8 cellular contexts compared by ENCODE assay signal in the genomic region with DNA sequence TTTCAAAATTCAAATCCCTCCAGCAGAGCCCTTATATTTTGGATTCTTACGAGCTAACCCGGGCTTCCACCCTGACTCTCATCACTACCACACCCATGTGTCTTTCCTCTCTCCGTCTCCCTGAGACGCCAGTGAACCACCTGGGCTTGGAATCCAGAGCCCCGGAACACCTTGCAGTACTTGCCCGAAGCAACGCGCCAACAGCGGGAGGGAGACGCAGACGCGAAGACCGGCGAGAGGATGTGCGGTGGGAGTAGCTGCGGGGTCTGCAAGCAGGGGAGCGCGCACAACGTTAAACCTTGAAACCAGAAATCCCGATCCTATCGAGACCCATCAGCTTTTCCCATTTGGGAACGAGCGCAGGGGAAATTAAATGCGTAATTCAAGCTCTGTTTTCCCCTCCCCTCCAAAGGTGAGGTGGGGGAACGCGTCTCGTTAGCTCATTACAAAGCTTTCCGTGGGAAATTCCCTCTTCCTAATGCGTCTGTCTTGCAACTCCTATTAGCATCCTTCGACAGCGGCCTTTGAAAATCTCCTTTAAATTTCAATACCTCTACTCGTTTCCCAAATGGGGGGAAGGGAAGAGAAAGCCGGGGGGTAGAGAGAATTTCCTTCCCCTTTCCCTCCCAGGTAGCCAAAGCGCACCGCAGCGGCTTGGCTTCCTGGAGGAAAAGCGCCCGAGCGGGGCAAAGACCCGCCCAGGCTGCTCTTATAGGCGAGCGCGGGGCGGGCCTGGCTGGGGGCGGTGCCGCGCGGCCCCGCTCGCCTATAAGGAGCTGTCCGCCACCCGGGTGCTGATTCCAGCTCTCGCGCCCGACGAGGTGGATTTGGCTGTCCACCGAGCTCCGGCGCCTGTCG. TPM values are rescaled to one million over a fixed set of nuclear protein-coding genes. Genes with fewer than 3 reads are reported as not detected.
DNase-seq lines count a peak whose midpoint lies in the region; ATAC-seq and TF ChIP-seq lines count a peak whose summit lies in the region.
"Had no signal": no experiment of that assay in that cellular context is flagged by ENCODE, and none has a peak within 500 bp of the region (broad histone marks: within the 10 kb centered on the region; RNA-seq: fewer than 3 reads in every experiment).

A gene (plus strand): TSS at position 797 of the 858 bp plus-strand sequence. CDS start 364 bp downstream, outside the sequence.

- no peaks in the 10 kb centered on the region for H3K36me3 Mint-ChIP-seq in brain
- H3K36me3 Mint-ChIP-seq: IgD-negative memory B cell had no signal

- 1 to 3% methylated on average over 42 to 53 of the region's 60 CpGs for WGBS in testis, 2 donors

- H3K4me3 ChIP-seq in kidney epithelial cell (ENCODE audit: low read depth, low read length), result no peak within 1 kb of the TSS
- peak within 1 kb of the TSS in 1 of 2 donors; percentile 24 for H3K4me3 ChIP-seq in testis

- no peak within 1 kb of the TSS for H3K27ac ChIP-seq in testis

- TF ChIP-seq CTCF in brain (conservative IDR thresholded peaks at IDR 0.05) (peak in 1 of 2 experiments; percentile 10), kidney epithelial cell (IDR thresholded peaks at IDR 0.05; ENCODE audit: insufficient read depth, low read length, poor library complexity, severe bottlenecking) (no peak), testis (IDR thresholded peaks at IDR 0.05) (no peak)

- ATAC-seq in GM18502 (IDR thresholded peaks at IDR 0.05; ENCODE audit: poor library complexity, unreplicated experiment) (peak; percentile 53), HG02623 (IDR thresholded peaks at IDR 0.05; ENCODE audit: unreplicated experiment) (no peak)

- H3K36me3 ChIP-seq in kidney epithelial cell (ENCODE audit: control insufficient read depth, insufficient read depth, low read length) (no peaks in the 10 kb centered on the region), testis (ENCODE audit: low read depth, missing control alignments) (no peaks in the 10 kb centered on the region)

- H3K4me3 Mint-ChIP-seq in brain, result peak within 1 kb of the TSS; percentile 80 to 88 (median 87)
- H3K4me3 Mint-ChIP-seq: IgD-negative memory B cell had no signal

- no peaks in the 10 kb centered on the region for H3K9me3 ChIP-seq in testis

- peak within 1 kb of the TSS in 4 of 5 experiments; percentile 16 to 87 (median 58) for H3K27ac Mint-ChIP-seq in brain
- H3K27ac Mint-ChIP-seq: IgD-negative memory B cell had no signal

- TF ChIP-seq POLR2A in testis (IDR thresholded peaks at IDR 0.05), result no peak

- peak; percentile 68 for DNase-seq in NCI-H2029 treated with DMSO at 0.1 percent for 48 hours (lab: John Stamatoyannopoulos, UW)
- DNase-seq in kidney epithelial cell (ENCODE audit: low read depth), result peak; percentile 1
- DNase-seq in testis, result peak; percentile 80
- DNase-seq in NCI-H526 treated with DMSO at 0.1 percent for 48 hours (lab: John Stamatoyannopoulos, UW), result no peak

- H3K27me3 Mint-ChIP-seq in brain, result peaks cover 43% of the 10 kb centered on the region

- H3K9me3 Mint-ChIP-seq in brain, result no peaks in the 10 kb centered on the region
- H3K9me3 Mint-ChIP-seq: IgD-negative memory B cell had no signal

- H3K4me1 Mint-ChIP-seq in brain, result peaks cover 18% of the 10 kb centered on the region
- H3K4me1 Mint-ChIP-seq: IgD-negative memory B cell had no signal

- intact Hi-C loops in testis (cut with DNase I; ENCODE audit: low total_unique reads), result no loop called here

- H3K27me3 ChIP-seq in kidney epithelial cell (ENCODE audit: control insufficient read depth, insufficient read depth, low read length), result peaks cover 21% of the 10 kb centered on the region
- H3K27me3 ChIP-seq in testis, result no peaks in the 10 kb centered on the region

- H3K4me1 ChIP-seq in testis, result no peaks in the 10 kb centered on the region

RNA-seq across cellular contexts. Expression of the gene that starts here (rescaled TPM):
- polyA plus RNA-seq in brain (ENCODE audit: insufficient read depth, low read depth, low replicate concordance), result 0.90 TPM
- not detected in 2 replicates for total RNA-seq in kidney epithelial cell
- total RNA-seq in testis, result under 1 TPM; 0.31 to 0.39 TPM
- 0.29 TPM for polyA plus RNA-seq in testis (ENCODE audit: insufficient read depth, low read depth, low replicate concordance)
- polyA plus RNA-seq: IgD-negative memory B cell had no signal

Comparison
In these comparisons a context has a peak if more than half of its experiments do, and no peak if none do; other contexts are left out.
1. Peak in DNase-seq in kidney epithelial cell; RNA of the gene not detected or under 1 TPM.
2. Peak in DNase-seq in testis; RNA of the gene not detected or under 1 TPM.